22 cellular contexts compared by ENCODE assay signal in genomic region chr2:70928366-70928765, GRCh38. TPM values are rescaled to one million over a fixed set of nuclear protein-coding genes. Genes with fewer than 3 reads are reported as not detected.
DNase-seq lines count a peak whose midpoint lies in the region; ATAC-seq, FAIRE-seq and TF ChIP-seq lines count a peak whose summit lies in the region.
"Had no signal": no experiment of that assay in that cellular context is flagged by ENCODE, and none has a peak within 500 bp of the region (broad histone marks: within the 10 kb centered on the region; RNA-seq: fewer than 3 reads in every experiment).

No MANE protein-coding gene starts in this region.

- no peak for ATAC-seq in HG02588 (IDR thresholded peaks at IDR 0.05; ENCODE audit: unreplicated experiment)

- FAIRE-seq in kidney (lab: Jason Lieb, UNC), result no peak
- FAIRE-seq: D721Med, GM18507 had no signal

- no peak overlapping the region for H3K4me3 Mint-ChIP-seq in endodermal cell
- no peak overlapping the region for H3K4me3 Mint-ChIP-seq in nephron progenitor cell
- H3K4me3 Mint-ChIP-seq: CD4-positive, alpha-beta T cell had no signal

- peaks cover 66% of the 10 kb centered on the region for H3K27me3 Mint-ChIP-seq in endodermal cell (ENCODE audit: insufficient read depth)
- H3K27me3 Mint-ChIP-seq in nephron progenitor cell (ENCODE audit: low read depth, poor library complexity), result peaks cover 25% of the 10 kb centered on the region

- peak; percentile 42 for DNase-seq in activated CD8-positive, alpha-beta memory T cell treated with anti-CD3 and anti-CD28 coated beads for 24 hours
- no peak for DNase-seq in activated CD8-positive, alpha-beta memory T cell treated with anti-CD3 and anti-CD28 coated beads, Interleukin-2, amount 50 U/mL, for 4 hours
- DNase-seq in endodermal cell (peak; percentile 24), nephron progenitor cell (no peak), ureter (ENCODE audit: low spot score) (peak; percentile 34), NCI-H187 (lab: John Stamatoyannopoulos, UW) (no peak), kidney (no peak)
- DNase-seq: KBM-7, NCI-H1105 treated with DMSO at 0.1 percent for 48 hours, NCI-H2029 treated with DMSO at 0.1 percent for 48 hours, NCI-H2227 treated with DMSO at 0.1 percent for 48 hours, NCI-H526 treated with DMSO at 0.1 percent for 48 hours, SHP77 had no signal

- TF ChIP-seq CTCF in endodermal cell (conservative IDR thresholded peaks at IDR 0.05), result no peak
- no peak for TF ChIP-seq CTCF in nephron progenitor cell (IDR thresholded peaks at IDR 0.05)
- TF ChIP-seq CTCF in kidney (IDR thresholded peaks at IDR 0.05; ENCODE audit: borderline replicate concordance, extremely low read depth, insufficient read depth), result no peak

- H3K36me3 ChIP-seq in endodermal cell (ENCODE audit: control insufficient read depth, insufficient read depth, low read length), result no peaks in the 10 kb centered on the region
- H3K36me3 ChIP-seq in kidney (ENCODE audit: control insufficient read depth in 1 of 2, insufficient read depth in 2 of 2, low read length in 2 of 2), result no peaks in the 10 kb centered on the region

- H3K4me3 ChIP-seq in endodermal cell (ENCODE audit: low read length), result no peak overlapping the region
- no peak overlapping the region for H3K4me3 ChIP-seq in kidney (ENCODE audit: low read length in 2 of 2)

- no peaks in the 10 kb centered on the region for H3K9me3 ChIP-seq in endodermal cell (ENCODE audit: control insufficient read depth, low read length)
- no peaks in the 10 kb centered on the region for H3K9me3 ChIP-seq in kidney (ENCODE audit: control insufficient read depth in 1 of 2, low read length in 2 of 2)

- intact Hi-C loops in kidney (cut with DNase I), result no loop called here

- H3K27ac ChIP-seq in endodermal cell (ENCODE audit: low read depth, low read length) (no peak overlapping the region), kidney (ENCODE audit: low read depth in 2 of 2, low read length in 2 of 2) (no peak overlapping the region)
- H3K27ac ChIP-seq: 22Rv1, RWPE1 had no signal

- WGBS in endodermal cell (ENCODE audit: insufficient coverage in 1 of 2, insufficient read length in 1 of 2), 2 experiments, result 88% methylated on average over 5 of the region's 5 CpGs; no CpG with 5 or more reads in 1 of the 2 experiments

- no peak overlapping the region for H3K27ac Mint-ChIP-seq in endodermal cell
- H3K27ac Mint-ChIP-seq in nephron progenitor cell, result peak overlapping the region; percentile 11
- H3K27ac Mint-ChIP-seq: CD4-positive, alpha-beta T cell had no signal

- no peaks in the 10 kb centered on the region for H3K36me3 Mint-ChIP-seq in endodermal cell (ENCODE audit: low read depth)
- no peaks in the 10 kb centered on the region for H3K36me3 Mint-ChIP-seq in nephron progenitor cell (ENCODE audit: low read depth)

- peaks cover 2% of the 10 kb centered on the region for H3K4me1 Mint-ChIP-seq in endodermal cell
- peaks cover 24% of the 10 kb centered on the region for H3K4me1 Mint-ChIP-seq in nephron progenitor cell

- no peaks in the 10 kb centered on the region for H3K9me3 Mint-ChIP-seq in endodermal cell
- H3K9me3 Mint-ChIP-seq in nephron progenitor cell, result no peaks in the 10 kb centered on the region
- H3K9me3 Mint-ChIP-seq: CD4-positive, alpha-beta T cell had no signal

- H3K4me1 ChIP-seq in endodermal cell (ENCODE audit: control insufficient read depth, insufficient read depth, low read length) (no peaks in the 10 kb centered on the region), kidney (ENCODE audit: control insufficient read depth in 1 of 2, insufficient read depth in 1 of 2, low read depth in 1 of 2, low read length in 2 of 2) (no peaks in the 10 kb centered on the region)

- no peak overlapping the region for H3K9ac ChIP-seq in endodermal cell (ENCODE audit: extremely low read depth, low read length, poor library complexity, severe bottlenecking)
- no peak overlapping the region for H3K9ac ChIP-seq in kidney (ENCODE audit: low read length in 2 of 2)

- H3K27me3 ChIP-seq in endodermal cell (ENCODE audit: control insufficient read depth, insufficient read depth, low read length, poor library complexity, severe bottlenecking), result no peaks in the 10 kb centered on the region

RNA-seq across cellular contexts. Expression of gene ATP6V1B1, which starts 7.3 kb away (rescaled TPM):
- not detected for total RNA-seq in endodermal cell
- 1.1 TPM for polyA plus RNA-seq in endodermal cell (2013, experiment 1 of 2)
- polyA plus RNA-seq in endodermal cell (2013, experiment 2 of 2), result 0.79 TPM
- total RNA-seq in ureter, result 2.4 TPM
- total RNA-seq in kidney, result 37.9 TPM
- 400 TPM for polyA plus RNA-seq in kidney (ENCODE audit: insufficient read depth, low read depth, low replicate concordance)
- total RNA-seq: CD4-positive, alpha-beta T cell; MCF 10A had no signal

RNA-seq across cellular contexts. Expression of gene VAX2, which starts 28.0 kb away (rescaled TPM):
- total RNA-seq in endodermal cell (under 1 TPM; 0.24 to 0.40 TPM), ureter (0.44 TPM), kidney (2.6 TPM)
- 0.68 TPM for polyA plus RNA-seq in endodermal cell (2013, experiment 1 of 2)
- 0.58 TPM for polyA plus RNA-seq in endodermal cell (2013, experiment 2 of 2)
- 0.71 TPM for polyA plus RNA-seq in kidney (ENCODE audit: insufficient read depth, low read depth, low replicate concordance)
- total RNA-seq: CD4-positive, alpha-beta T cell; MCF 10A had no signal

RNA-seq across cellular contexts. Expression of gene ANKRD53, which starts 50.1 kb away (rescaled TPM):
- total RNA-seq in endodermal cell (under 1 TPM; 0.24 to 0.97 TPM), ureter (1.8 TPM), kidney (1.3 TPM)
- polyA plus RNA-seq in endodermal cell (2013, experiment 1 of 2), result 1.1 TPM
- polyA plus RNA-seq in endodermal cell (2013, experiment 2 of 2), result 0.62 TPM
- polyA plus RNA-seq in kidney (ENCODE audit: insufficient read depth, low read depth, low replicate concordance), result 2.1 TPM
- total RNA-seq: H4, MCF 10A, NCI-H460 had no signal

Comparison
In these comparisons a context has a peak if more than half of its experiments do, and no peak if none do; other contexts are left out.
1. DNase-seq: peak in activated CD8-positive, alpha-beta memory T cell treated with anti-CD3 and anti-CD28 coated beads for 24 hours (single experiment), endodermal cell (single experiment) and ureter (single experiment); none in activated CD8-positive, alpha-beta memory T cell treated with anti-CD3 and anti-CD28 coated beads, Interleukin-2, amount 50 U/mL, for 4 hours (single experiment), nephron progenitor cell (single experiment), NCI-H187 (0 of 2) and kidney (single experiment).
2. RNA of gene ATP6V1B1, which starts 7.3 kb away (total RNA-seq): 37.9 TPM in kidney (single experiment); 2.4 TPM in ureter (single experiment) and not detected in endodermal cell; every median in the first group is over 10 times any median in the second.